In genomic region chr1:46039571-46040052, GRCh38 we compare ENCODE assay signal across 11 cellular contexts.
DNase-seq lines count a peak whose midpoint lies in the region; ATAC-seq and TF ChIP-seq lines count a peak whose summit lies in the region.
"Had no signal": no experiment of that assay in that cellular context is flagged by ENCODE, and none has a peak within 500 bp of the region (broad histone marks: within the 10 kb centered on the region; RNA-seq: fewer than 3 reads in every experiment).

No MANE protein-coding gene starts in this region.

- no peaks in the 10 kb centered on the region for H3K9me3 ChIP-seq in body of pancreas

- no peaks in the 10 kb centered on the region for H3K36me3 Mint-ChIP-seq in T-helper 2 cell treated with Interferon-gamma antibody and Interleukin-4, amounts not matched to agents 5 μg/mL and 100 μg/mL, for 36 hours (ENCODE audit: low read depth)

- ATAC-seq in body of pancreas: no peak
- peak; percentile 70 for ATAC-seq in left colon
- no peak for ATAC-seq in GM21367 (IDR thresholded peaks at IDR 0.05; ENCODE audit: unreplicated experiment)

- no peaks in the 10 kb centered on the region for H3K9me3 Mint-ChIP-seq in T-helper 2 cell treated with Interferon-gamma antibody and Interleukin-4, amounts not matched to agents 5 μg/mL and 100 μg/mL, for 36 hours

- no peak overlapping the region for H3K4me3 Mint-ChIP-seq in T-helper 2 cell treated with Interferon-gamma antibody and Interleukin-4, amounts not matched to agents 5 μg/mL and 100 μg/mL, for 36 hours

- no peaks in the 10 kb centered on the region for H3K27me3 ChIP-seq in body of pancreas

- no peak for TF ChIP-seq POLR2A in body of pancreas (IDR thresholded peaks at IDR 0.05)

- H3K36me3 ChIP-seq in body of pancreas (replicated peaks in 1 of 2; ENCODE audit: insufficient read depth in 1 of 2, low read depth in 2 of 2): no peaks in the 10 kb centered on the region

- 59 to 72% methylated on average over 4 of the region's 4 CpGs for WGBS in body of pancreas, 2 donors

- H3K27ac Mint-ChIP-seq in T-helper 2 cell treated with Interferon-gamma antibody and Interleukin-4, amounts not matched to agents 5 μg/mL and 100 μg/mL, for 36 hours: no peak overlapping the region

- peaks cover 5% of the 10 kb centered on the region for H3K4me1 ChIP-seq in body of pancreas

- intact Hi-C loops in body of pancreas (cut with DNase I): loop anchor here (5.0 kb wide), 2 partner anchors 138 to 183 kb away; partner anchors contain the start of genes P3R3URF and TSPAN1
- intact Hi-C loops in left colon (cut with DNase I, micrococcal nuclease): loop anchor here (5.0 kb wide), 2 partner anchors 143 to 183 kb away; no protein-coding TSS in a partner anchor

- H3K4me1 Mint-ChIP-seq in T-helper 2 cell treated with Interferon-gamma antibody and Interleukin-4, amounts not matched to agents 5 μg/mL and 100 μg/mL, for 36 hours (ENCODE audit: low read depth): peaks cover 4% of the 10 kb centered on the region

- DNase-seq in DMS153 (lab: John Stamatoyannopoulos, UW) (peak; percentile 78), NCI-H1092 treated with DMSO at 0.1 percent for 48 hours (lab: John Stamatoyannopoulos, UW) (peak; percentile 22), body of pancreas (peak in 3 of 4 donors; percentile 24 to 46 (median 35)), left colon (peak in 1 of 2 donors; percentile 59), NAMALWA (ENCODE audit: low spot score) (no peak), hippocampal formation (lab: John Stamatoyannopoulos, UW) (no peak)
- no peak for DNase-seq in T-helper 2 cell treated with Interferon-gamma antibody and Interleukin-4, amounts not matched to agents 5 μg/mL and 100 μg/mL, for 36 hours (ENCODE audit: low spot score)
- DNase-seq: activated naive CD4-positive, alpha-beta T cell; NCI-H1048; T-helper 2 cell had no signal

- no peak overlapping the region for H3K27ac ChIP-seq in body of pancreas

- H3K27me3 Mint-ChIP-seq in T-helper 2 cell treated with Interferon-gamma antibody and Interleukin-4, amounts not matched to agents 5 μg/mL and 100 μg/mL, for 36 hours (ENCODE audit: low read depth): no peaks in the 10 kb centered on the region

- H3K4me3 ChIP-seq in body of pancreas: no peak overlapping the region

- TF ChIP-seq CTCF in body of pancreas (IDR thresholded peaks at IDR 0.05): no peak

Comparison
In these comparisons a context has a peak if more than half of its experiments do, and no peak if none do; other contexts are left out.
1. DNase-seq: peak in DMS153 (single experiment), NCI-H1092 treated with DMSO at 0.1 percent for 48 hours (single experiment) and body of pancreas (3 of 4); none in NAMALWA (single experiment), T-helper 2 cell treated with Interferon-gamma antibody and Interleukin-4, amounts not matched to agents 5 μg/mL and 100 μg/mL, for 36 hours (single experiment) and hippocampal formation (0 of 2).